ENCODE assay signal across 1 cellular context in the genomic region with DNA sequence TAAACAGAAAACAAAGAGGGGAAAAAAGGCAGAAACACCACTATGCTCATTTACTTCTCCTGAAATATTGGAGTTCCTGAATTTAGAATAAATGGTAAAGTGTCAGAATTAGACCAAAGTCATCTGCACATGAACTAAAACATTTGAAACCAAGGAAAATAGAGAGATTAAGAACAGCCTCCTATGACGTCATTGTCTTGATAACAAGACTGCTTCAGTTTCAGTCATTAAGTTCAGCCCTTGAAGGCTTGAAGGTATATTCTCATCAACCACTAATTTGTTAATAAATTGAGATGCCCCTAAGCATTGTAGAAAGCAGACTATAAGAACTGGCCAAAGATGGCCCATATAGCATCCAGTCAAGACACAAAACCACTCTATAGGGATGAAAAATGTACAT.
TF ChIP-seq lines count a peak whose summit lies in the region.

No MANE protein-coding gene starts in this region.

TF ChIP-seq in HepG2, 621 proteins besides CTCF, POLR2A, EP300 and RAD21:
- no peak for TF ChIP-seq ZNF460 (CRISPR knock-in tag; IDR thresholded peaks at IDR 0.05; ENCODE audit: borderline replicate concordance)
- TF ChIP-seq, protein P1, sequence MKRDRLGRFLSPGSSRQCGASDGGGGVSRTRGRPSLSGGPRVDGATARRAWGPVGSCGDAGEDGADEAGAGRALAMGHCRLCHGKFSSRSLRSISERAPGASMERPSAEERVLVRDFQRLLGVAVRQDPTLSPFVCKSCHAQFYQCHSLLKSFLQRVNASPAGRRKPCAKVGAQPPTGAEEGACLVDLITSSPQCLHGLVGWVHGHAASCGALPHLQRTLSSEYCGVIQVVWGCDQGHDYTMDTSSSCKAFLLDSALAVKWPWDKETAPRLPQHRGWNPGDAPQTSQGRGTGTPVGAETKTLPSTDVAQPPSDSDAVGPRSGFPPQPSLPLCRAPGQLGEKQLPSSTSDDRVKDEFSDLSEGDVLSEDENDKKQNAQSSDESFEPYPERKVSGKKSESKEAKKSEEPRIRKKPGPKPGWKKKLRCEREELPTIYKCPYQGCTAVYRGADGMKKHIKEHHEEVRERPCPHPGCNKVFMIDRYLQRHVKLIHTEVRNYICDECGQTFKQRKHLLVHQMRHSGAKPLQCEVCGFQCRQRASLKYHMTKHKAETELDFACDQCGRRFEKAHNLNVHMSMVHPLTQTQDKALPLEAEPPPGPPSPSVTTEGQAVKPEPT (CRISPR knock-in tag; IDR thresholded peaks at IDR 0.05; ENCODE audit: low read depth), result no peak
- TF ChIP-seq, protein P2, sequence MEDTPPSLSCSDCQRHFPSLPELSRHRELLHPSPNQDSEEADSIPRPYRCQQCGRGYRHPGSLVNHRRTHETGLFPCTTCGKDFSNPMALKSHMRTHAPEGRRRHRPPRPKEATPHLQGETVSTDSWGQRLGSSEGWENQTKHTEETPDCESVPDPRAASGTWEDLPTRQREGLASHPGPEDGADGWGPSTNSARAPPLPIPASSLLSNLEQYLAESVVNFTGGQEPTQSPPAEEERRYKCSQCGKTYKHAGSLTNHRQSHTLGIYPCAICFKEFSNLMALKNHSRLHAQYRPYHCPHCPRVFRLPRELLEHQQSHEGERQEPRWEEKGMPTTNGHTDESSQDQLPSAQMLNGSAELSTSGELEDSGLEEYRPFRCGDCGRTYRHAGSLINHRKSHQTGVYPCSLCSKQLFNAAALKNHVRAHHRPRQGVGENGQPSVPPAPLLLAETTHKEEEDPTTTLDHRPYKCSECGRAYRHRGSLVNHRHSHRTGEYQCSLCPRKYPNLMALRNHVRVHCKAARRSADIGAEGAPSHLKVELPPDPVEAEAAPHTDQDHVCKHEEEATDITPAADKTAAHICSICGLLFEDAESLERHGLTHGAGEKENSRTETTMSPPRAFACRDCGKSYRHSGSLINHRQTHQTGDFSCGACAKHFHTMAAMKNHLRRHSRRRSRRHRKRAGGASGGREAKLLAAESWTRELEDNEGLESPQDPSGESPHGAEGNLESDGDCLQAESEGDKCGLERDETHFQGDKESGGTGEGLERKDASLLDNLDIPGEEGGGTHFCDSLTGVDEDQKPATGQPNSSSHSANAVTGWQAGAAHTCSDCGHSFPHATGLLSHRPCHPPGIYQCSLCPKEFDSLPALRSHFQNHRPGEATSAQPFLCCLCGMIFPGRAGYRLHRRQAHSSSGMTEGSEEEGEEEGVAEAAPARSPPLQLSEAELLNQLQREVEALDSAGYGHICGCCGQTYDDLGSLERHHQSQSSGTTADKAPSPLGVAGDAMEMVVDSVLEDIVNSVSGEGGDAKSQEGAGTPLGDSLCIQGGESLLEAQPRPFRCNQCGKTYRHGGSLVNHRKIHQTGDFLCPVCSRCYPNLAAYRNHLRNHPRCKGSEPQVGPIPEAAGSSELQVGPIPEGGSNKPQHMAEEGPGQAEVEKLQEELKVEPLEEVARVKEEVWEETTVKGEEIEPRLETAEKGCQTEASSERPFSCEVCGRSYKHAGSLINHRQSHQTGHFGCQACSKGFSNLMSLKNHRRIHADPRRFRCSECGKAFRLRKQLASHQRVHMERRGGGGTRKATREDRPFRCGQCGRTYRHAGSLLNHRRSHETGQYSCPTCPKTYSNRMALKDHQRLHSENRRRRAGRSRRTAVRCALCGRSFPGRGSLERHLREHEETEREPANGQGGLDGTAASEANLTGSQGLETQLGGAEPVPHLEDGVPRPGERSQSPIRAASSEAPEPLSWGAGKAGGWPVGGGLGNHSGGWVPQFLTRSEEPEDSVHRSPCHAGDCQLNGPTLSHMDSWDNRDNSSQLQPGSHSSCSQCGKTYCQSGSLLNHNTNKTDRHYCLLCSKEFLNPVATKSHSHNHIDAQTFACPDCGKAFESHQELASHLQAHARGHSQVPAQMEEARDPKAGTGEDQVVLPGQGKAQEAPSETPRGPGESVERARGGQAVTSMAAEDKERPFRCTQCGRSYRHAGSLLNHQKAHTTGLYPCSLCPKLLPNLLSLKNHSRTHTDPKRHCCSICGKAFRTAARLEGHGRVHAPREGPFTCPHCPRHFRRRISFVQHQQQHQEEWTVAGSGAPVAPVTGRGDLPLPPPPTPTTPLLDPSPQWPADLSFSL (CRISPR knock-in tag; IDR thresholded peaks at IDR 0.05), result no peak
- TF ChIP-seq, protein P3, sequence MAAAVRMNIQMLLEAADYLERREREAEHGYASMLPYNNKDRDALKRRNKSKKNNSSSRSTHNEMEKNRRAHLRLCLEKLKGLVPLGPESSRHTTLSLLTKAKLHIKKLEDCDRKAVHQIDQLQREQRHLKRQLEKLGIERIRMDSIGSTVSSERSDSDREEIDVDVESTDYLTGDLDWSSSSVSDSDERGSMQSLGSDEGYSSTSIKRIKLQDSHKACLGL (CRISPR knock-in tag; IDR thresholded peaks at IDR 0.05), result no peak
- TF ChIP-seq, protein P4, sequence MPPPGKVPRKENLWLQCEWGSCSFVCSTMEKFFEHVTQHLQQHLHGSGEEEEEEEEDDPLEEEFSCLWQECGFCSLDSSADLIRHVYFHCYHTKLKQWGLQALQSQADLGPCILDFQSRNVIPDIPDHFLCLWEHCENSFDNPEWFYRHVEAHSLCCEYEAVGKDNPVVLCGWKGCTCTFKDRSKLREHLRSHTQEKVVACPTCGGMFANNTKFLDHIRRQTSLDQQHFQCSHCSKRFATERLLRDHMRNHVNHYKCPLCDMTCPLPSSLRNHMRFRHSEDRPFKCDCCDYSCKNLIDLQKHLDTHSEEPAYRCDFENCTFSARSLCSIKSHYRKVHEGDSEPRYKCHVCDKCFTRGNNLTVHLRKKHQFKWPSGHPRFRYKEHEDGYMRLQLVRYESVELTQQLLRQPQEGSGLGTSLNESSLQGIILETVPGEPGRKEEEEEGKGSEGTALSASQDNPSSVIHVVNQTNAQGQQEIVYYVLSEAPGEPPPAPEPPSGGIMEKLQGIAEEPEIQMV (CRISPR knock-in tag; IDR thresholded peaks at IDR 0.05; ENCODE audit: low read depth), result no peak
- TF ChIP-seq CENPX (CRISPR knock-in tag; IDR thresholded peaks at IDR 0.05), result no peak
- TF ChIP-seq SAP130 (CRISPR knock-in tag; IDR thresholded peaks at IDR 0.05; ENCODE audit: low read depth), result no peak
- no peak for TF ChIP-seq SETDB1 (CRISPR knock-in tag; IDR thresholded peaks at IDR 0.05; ENCODE audit: borderline replicate concordance)
- no peak for TF ChIP-seq SRSF1 (optimal IDR thresholded peaks at IDR 0.05; ENCODE audit: low read depth, low read length)
- no peak for TF ChIP-seq RARA (CRISPR knock-in tag; IDR thresholded peaks at IDR 0.05)
- TF ChIP-seq, protein P5, sequence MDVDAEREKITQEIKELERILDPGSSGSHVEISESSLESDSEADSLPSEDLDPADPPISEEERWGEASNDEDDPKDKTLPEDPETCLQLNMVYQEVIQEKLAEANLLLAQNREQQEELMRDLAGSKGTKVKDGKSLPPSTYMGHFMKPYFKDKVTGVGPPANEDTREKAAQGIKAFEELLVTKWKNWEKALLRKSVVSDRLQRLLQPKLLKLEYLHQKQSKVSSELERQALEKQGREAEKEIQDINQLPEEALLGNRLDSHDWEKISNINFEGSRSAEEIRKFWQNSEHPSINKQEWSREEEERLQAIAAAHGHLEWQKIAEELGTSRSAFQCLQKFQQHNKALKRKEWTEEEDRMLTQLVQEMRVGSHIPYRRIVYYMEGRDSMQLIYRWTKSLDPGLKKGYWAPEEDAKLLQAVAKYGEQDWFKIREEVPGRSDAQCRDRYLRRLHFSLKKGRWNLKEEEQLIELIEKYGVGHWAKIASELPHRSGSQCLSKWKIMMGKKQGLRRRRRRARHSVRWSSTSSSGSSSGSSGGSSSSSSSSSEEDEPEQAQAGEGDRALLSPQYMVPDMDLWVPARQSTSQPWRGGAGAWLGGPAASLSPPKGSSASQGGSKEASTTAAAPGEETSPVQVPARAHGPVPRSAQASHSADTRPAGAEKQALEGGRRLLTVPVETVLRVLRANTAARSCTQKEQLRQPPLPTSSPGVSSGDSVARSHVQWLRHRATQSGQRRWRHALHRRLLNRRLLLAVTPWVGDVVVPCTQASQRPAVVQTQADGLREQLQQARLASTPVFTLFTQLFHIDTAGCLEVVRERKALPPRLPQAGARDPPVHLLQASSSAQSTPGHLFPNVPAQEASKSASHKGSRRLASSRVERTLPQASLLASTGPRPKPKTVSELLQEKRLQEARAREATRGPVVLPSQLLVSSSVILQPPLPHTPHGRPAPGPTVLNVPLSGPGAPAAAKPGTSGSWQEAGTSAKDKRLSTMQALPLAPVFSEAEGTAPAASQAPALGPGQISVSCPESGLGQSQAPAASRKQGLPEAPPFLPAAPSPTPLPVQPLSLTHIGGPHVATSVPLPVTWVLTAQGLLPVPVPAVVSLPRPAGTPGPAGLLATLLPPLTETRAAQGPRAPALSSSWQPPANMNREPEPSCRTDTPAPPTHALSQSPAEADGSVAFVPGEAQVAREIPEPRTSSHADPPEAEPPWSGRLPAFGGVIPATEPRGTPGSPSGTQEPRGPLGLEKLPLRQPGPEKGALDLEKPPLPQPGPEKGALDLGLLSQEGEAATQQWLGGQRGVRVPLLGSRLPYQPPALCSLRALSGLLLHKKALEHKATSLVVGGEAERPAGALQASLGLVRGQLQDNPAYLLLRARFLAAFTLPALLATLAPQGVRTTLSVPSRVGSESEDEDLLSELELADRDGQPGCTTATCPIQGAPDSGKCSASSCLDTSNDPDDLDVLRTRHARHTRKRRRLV (CRISPR knock-in tag; IDR thresholded peaks at IDR 0.05), result no peak
